Comparison of ENCODE assay signal across 8 cellular contexts in genomic region chr17:76929148-76929547, GRCh38.
"Had no signal": no experiment of that assay in that cellular context is flagged by ENCODE, and none has a peak within 500 bp of the region (broad histone marks: within the 10 kb centered on the region; RNA-seq: fewer than 3 reads in every experiment).

No MANE protein-coding gene starts in this region.

- H3K27ac Mint-ChIP-seq: GM23338, H9, HFFc6, IgD-negative memory B cell had no signal

- DNase-seq: H9, HCEC 1CT, HFFc6, KBM-7 had no signal

- ATAC-seq: GM23338, HepG2 had no signal

- H3K4me3 Mint-ChIP-seq: GM23338, H9, HFFc6, IgD-negative memory B cell had no signal

- H3K4me3 ChIP-seq: GM23338 had no signal

- H3K9me3 Mint-ChIP-seq: HFFc6, IgD-negative memory B cell had no signal

- H3K4me1 Mint-ChIP-seq: IgD-negative memory B cell had no signal

- H2AFZ ChIP-seq: GM23338 had no signal

- H3K4me2 ChIP-seq: GM23338 had no signal

- H3K27ac ChIP-seq: HL-60 had no signal
